8 cellular contexts compared by ENCODE assay signal in genomic region chr5:119452060-119452372, GRCh38. TPM values are rescaled to one million over a fixed set of nuclear protein-coding genes. Genes with fewer than 3 reads are reported as not detected.
DNase-seq lines count a peak whose midpoint lies in the region; ATAC-seq, FAIRE-seq and TF ChIP-seq lines count a peak whose summit lies in the region.

No MANE protein-coding gene starts in this region.

- H3K27me3 ChIP-seq in right lobe of liver (no peaks in the 10 kb centered on the region), tibial artery (no peaks in the 10 kb centered on the region)

- H3K36me3 ChIP-seq in right lobe of liver (peaks cover 0 to 7% (median 2%) of the 10 kb centered on the region in 4 donors), tibial artery (peaks cover 0 to 4% (median 0%) of the 10 kb centered on the region in 3 donors)

- peaks cover 18% of the 10 kb centered on the region for H3K4me1 Mint-ChIP-seq in activated naive CD4-positive, alpha-beta T cell treated with anti-CD3 and anti-CD28 coated beads for 36 hours (ENCODE audit: low read depth)

- H3K36me3 Mint-ChIP-seq in activated naive CD4-positive, alpha-beta T cell treated with anti-CD3 and anti-CD28 coated beads for 36 hours (ENCODE audit: low read depth): peaks cover 3% of the 10 kb centered on the region

- H3K4me1 ChIP-seq in right lobe of liver (peaks cover 0 to 25% (median 6%) of the 10 kb centered on the region in 4 donors), tibial artery (peaks cover 0 to 17% (median 8%) of the 10 kb centered on the region in 4 donors)

- no peak for FAIRE-seq in HTR-8/SVneo (lab: Jason Lieb, UNC)

- H3K27ac ChIP-seq in angular gyrus (ENCODE audit: low read depth, low read length) (peak overlapping the region; percentile 56), right lobe of liver (peak overlapping the region in 2 of 3 donors; percentile 87 to 92), tibial artery (peak overlapping the region; percentile 86 to 89)

- no peaks in the 10 kb centered on the region for H3K27me3 Mint-ChIP-seq in activated naive CD4-positive, alpha-beta T cell treated with anti-CD3 and anti-CD28 coated beads for 36 hours (ENCODE audit: low read depth)

- H3K9me3 ChIP-seq in right lobe of liver (no peaks in the 10 kb centered on the region), tibial artery (peaks cover 0 to 5% (median 0%) of the 10 kb centered on the region in 3 donors)

- DNase-seq in activated naive CD4-positive, alpha-beta T cell treated with anti-CD3 and anti-CD28 coated beads for 36 hours: no peak
- no peak for DNase-seq in activated naive CD4-positive, alpha-beta T cell treated with Interleukin-2 at 50 U/mL for 16 hours
- no peak for DNase-seq in right lobe of liver
- no peak for DNase-seq in tibial artery
- DNase-seq in cerebellum (ENCODE audit: low spot score): no peak
- DNase-seq in HTR-8/SVneo (ENCODE audit: insufficient read length, low spot score): no peak

- H3K4me3 ChIP-seq in right lobe of liver: peak overlapping the region; percentile 76 to 85 (median 83)
- peak overlapping the region; percentile 80 to 83 for H3K4me3 ChIP-seq in tibial artery

- intact Hi-C loops in activated naive CD4-positive, alpha-beta T cell treated with anti-CD3 and anti-CD28 coated beads for 36 hours (cut with micrococcal nuclease): loop anchor here (1.0 to 2.0 kb wide), 4 partner anchors 39 to 464 kb away; partner anchors contain the start of gene DTWD2
- intact Hi-C loops in right lobe of liver (cut with DNase I): no loop called here
- intact Hi-C loops in tibial artery (cut with DNase I; ENCODE audit: low total_unique reads): no loop called here

- peak overlapping the region; percentile 80 for H3K27ac Mint-ChIP-seq in activated naive CD4-positive, alpha-beta T cell treated with anti-CD3 and anti-CD28 coated beads for 36 hours

- no peak for TF ChIP-seq CTCF in right lobe of liver (IDR thresholded peaks at IDR 0.05)
- no peak for TF ChIP-seq CTCF in tibial artery (IDR thresholded peaks at IDR 0.05)

- no CpG with 5 or more reads among the region's 6 CpGs for WGBS in right lobe of liver (ENCODE audit: insufficient coverage, low coverage, low lambda C conversion rate, missing lambda C conversion rate)

- no peak for TF ChIP-seq POLR2A in right lobe of liver (IDR thresholded peaks at IDR 0.05)

- CTCF ChIA-PET in activated naive CD4-positive, alpha-beta T cell treated with anti-CD3 and anti-CD28 coated beads for 36 hours (lab: Charles Lee): interaction anchor here (0.7 to 1.2 kb wide), 4 partner anchors 17 to 464 kb away, joined by 3 to 5 read pairs (median 4); partner anchors contain the start of gene DTWD2

- ATAC-seq in right lobe of liver: no peak
- ATAC-seq in HG02763 (IDR thresholded peaks at IDR 0.05; ENCODE audit: unreplicated experiment): no peak

- peak overlapping the region; percentile 88 for H3K4me3 Mint-ChIP-seq in activated naive CD4-positive, alpha-beta T cell treated with anti-CD3 and anti-CD28 coated beads for 36 hours

- H3K9me3 Mint-ChIP-seq in activated naive CD4-positive, alpha-beta T cell treated with anti-CD3 and anti-CD28 coated beads for 36 hours: peaks cover 3% of the 10 kb centered on the region

RNA-seq across cellular contexts. Expression of gene HSD17B4, which starts 0.3 kb away (rescaled TPM):
- 10 to 100 TPM; 85.6 to 96.3 TPM for total RNA-seq in activated naive CD4-positive, alpha-beta T cell treated with anti-CD3 and anti-CD28 coated beads for 36 hours
- total RNA-seq in right lobe of liver: 100 to 1,000 TPM; 380 to 571 (median 473) TPM
- 149 TPM for total RNA-seq in cerebellum
